In genomic region chr4:84971319-84971932, GRCh38 we compare ENCODE assay signal across 9 cellular contexts. TPM values are rescaled to one million over a fixed set of nuclear protein-coding genes. Genes with fewer than 3 reads are reported as not detected.
DNase-seq lines count a peak whose midpoint lies in the region; ATAC-seq and TF ChIP-seq lines count a peak whose summit lies in the region.
"Had no signal": no experiment of that assay in that cellular context is flagged by ENCODE, and none has a peak within 500 bp of the region (broad histone marks: within the 10 kb centered on the region; RNA-seq: fewer than 3 reads in every experiment).

No MANE protein-coding gene starts in this region.

- H3K27me3 Mint-ChIP-seq in CD4-positive, alpha-beta T cell, result peaks cover 41% of the 10 kb centered on the region
- peaks cover 18 to 21% of the 10 kb centered on the region in 2 donors for H3K27me3 Mint-ChIP-seq in T-cell

- no peak overlapping the region for H3K4me3 Mint-ChIP-seq in CD4-positive, alpha-beta T cell
- no peak overlapping the region for H3K4me3 Mint-ChIP-seq in T-cell

- CTCF ChIA-PET in CD4-positive, alpha-beta T cell (lab: Charles Lee), result interaction anchor here (1.0 to 1.2 kb wide), 2 partner anchors 393 to 1327 kb away, joined by 3 to 4 read pairs; no protein-coding TSS in a partner anchor
- CTCF ChIA-PET in T-cell (lab: Charles Lee), result interaction anchor here (0.6 to 1.1 kb wide), 4 partner anchors 97 to 1327 kb away, joined by 3 to 4 read pairs (median 3); no protein-coding TSS in a partner anchor

- POLR2A ChIA-PET in CD4-positive, alpha-beta T cell (lab: Charles Lee), result no interaction called here
- POLR2A ChIA-PET in T-cell (lab: Charles Lee), result no interaction called here

- H3K36me3 ChIP-seq in mucosa of descending colon (ENCODE audit: low read depth), result no peaks in the 10 kb centered on the region

- H3K4me1 ChIP-seq in mucosa of descending colon (ENCODE audit: low read depth), result no peaks in the 10 kb centered on the region

- H3K4me3 ChIP-seq in cardiac fibroblast (replicated peaks in 1 of 2; ENCODE audit: low read depth in 2 of 2, low read length in 2 of 2) (no peak overlapping the region), mucosa of descending colon (no peak overlapping the region)

- no peaks in the 10 kb centered on the region for H3K9me3 ChIP-seq in CD4-positive, alpha-beta T cell (ENCODE audit: control insufficient read depth, low read length)
- H3K9me3 ChIP-seq in mucosa of descending colon, result no peaks in the 10 kb centered on the region

- no peak overlapping the region for H3K27ac ChIP-seq in CD4-positive, alpha-beta T cell (ENCODE audit: low read depth, low read length)
- H3K27ac ChIP-seq: epithelial cell of prostate had no signal

- intact Hi-C loops in CD4-positive, alpha-beta T cell (cut with DNase I, micrococcal nuclease), result loop anchor here in 1 of 2 experiments (2.0 kb wide), 2 partner anchors 221 to 393 kb away; no protein-coding TSS in a partner anchor
- intact Hi-C loops in mucosa of descending colon (cut with DNase I, micrococcal nuclease), result loop anchor here (5.0 kb wide), 1 partner anchor 219 kb away; no protein-coding TSS in a partner anchor

- H3K9me3 Mint-ChIP-seq in CD4-positive, alpha-beta T cell, result no peaks in the 10 kb centered on the region
- no peaks in the 10 kb centered on the region for H3K9me3 Mint-ChIP-seq in T-cell

- H3K27ac Mint-ChIP-seq in CD4-positive, alpha-beta T cell, result no peak overlapping the region
- no peak overlapping the region for H3K27ac Mint-ChIP-seq in T-cell

- peaks cover 23% of the 10 kb centered on the region for H3K27me3 ChIP-seq in CD4-positive, alpha-beta T cell (ENCODE audit: control insufficient read depth, insufficient read depth, low read length)

- no peak for ATAC-seq in CD4-positive, alpha-beta T cell (ENCODE audit: poor library complexity)
- ATAC-seq in mucosa of descending colon (no peak), HG02623 (IDR thresholded peaks at IDR 0.05; ENCODE audit: unreplicated experiment) (no peak), T-cell (replicated peaks in 1 of 4) (no peak), GM18519 (IDR thresholded peaks at IDR 0.05; ENCODE audit: low FRiP score, unreplicated experiment) (no peak)

- H3K36me3 Mint-ChIP-seq in CD4-positive, alpha-beta T cell (ENCODE audit: low read depth), result no peaks in the 10 kb centered on the region
- no peaks in the 10 kb centered on the region for H3K36me3 Mint-ChIP-seq in T-cell

- no peak for DNase-seq in CD4-positive, alpha-beta T cell
- DNase-seq in HCEC 1CT, result peak; percentile 46
- DNase-seq in NCI-H460 (ENCODE audit: extremely low read depth, low read depth), result peak; percentile 44
- DNase-seq in cardiac fibroblast (ENCODE audit: low read depth in 2 of 2), result peak; percentile 77
- no peak for DNase-seq in mucosa of descending colon
- no peak for DNase-seq in T-cell

- H3K4me1 Mint-ChIP-seq in CD4-positive, alpha-beta T cell (ENCODE audit: low read depth), result peaks cover 10% of the 10 kb centered on the region
- peaks cover 9 to 10% (median 10%) of the 10 kb centered on the region in 3 donors for H3K4me1 Mint-ChIP-seq in T-cell

- peak; percentile 25 for TF ChIP-seq CTCF in CD4-positive, alpha-beta T cell (IDR thresholded peaks at IDR 0.05)
- peak; percentile 24 for TF ChIP-seq CTCF in cardiac fibroblast (IDR thresholded peaks at IDR 0.05; ENCODE audit: low read depth, low read length)
- TF ChIP-seq CTCF in mucosa of descending colon (IDR thresholded peaks at IDR 0.05), result peak; percentile 11

RNA-seq across cellular contexts. Expression of gene WDFY3, which starts 4.9 kb away (rescaled TPM):
- under 1 TPM; 0.60 to 0.75 TPM for total RNA-seq in CD4-positive, alpha-beta T cell
- 25.7 and 31.8 TPM in 2 replicates for total RNA-seq in NCI-H460 (2014; rRNA removed; shearing (Covaris generic))
- polyA plus RNA-seq in NCI-H460 (2014; cell fraction: nucleus; rRNA removed), result 8.1 and 14.1 TPM in 2 replicates
- total RNA-seq in mucosa of descending colon, result 10 to 100 TPM; 49.5 to 76.9 (median 55.5) TPM
- 1 to 10 TPM in 1 of 5 donors, under 1 TPM in 4; 0.47 to 1.3 (median 0.68) TPM for total RNA-seq in T-cell

Comparison
In these comparisons a context has a peak if more than half of its experiments do, and no peak if none do; other contexts are left out.
1. DNase-seq: peak in HCEC 1CT (single experiment), NCI-H460 (single experiment) and cardiac fibroblast (2 of 2); none in CD4-positive, alpha-beta T cell (0 of 10), mucosa of descending colon (0 of 3) and T-cell (0 of 34).
2. RNA of gene WDFY3, which starts 4.9 kb away (total RNA-seq): 49.5 to 76.9 TPM in mucosa of descending colon and 25.7 to 31.8 TPM in NCI-H460; 0.60 to 0.75 TPM in CD4-positive, alpha-beta T cell and 0.47 to 1.3 TPM in T-cell; every median in the first group is over 10 times any median in the second.
3. Peak in every context shown above with its lines, with median percentiles within 50 percentile points of each other: CTCF ChIP-seq.